ENCODE assay signal across 10 cellular contexts in genomic region chr1:37884145-37884544, GRCh38.
"Had no signal": no experiment of that assay in that cellular context is flagged by ENCODE, and none has a peak within 500 bp of the region (broad histone marks: within the 10 kb centered on the region; RNA-seq: fewer than 3 reads in every experiment).

No MANE protein-coding gene starts in this region.

- DNase-seq: activated CD4-positive, alpha-beta T cell treated with anti-CD3 and anti-CD28 coated beads, Interleukin-2, amount 10 ng/mL, durations not matched to agents 7 days and 5 days; activated gamma-delta T cell; adrenal gland; left colon; lower lobe of right lung; SK-N-SH had no signal

- H3K4me1 ChIP-seq: adrenal gland, gastroesophageal sphincter, lower lobe of right lung had no signal

- ATAC-seq: gastroesophageal sphincter, left colon, lower lobe of right lung, sciatic nerve had no signal

- H3K27ac ChIP-seq: adrenal gland, gastroesophageal sphincter, lower lobe of right lung had no signal

- H3K4me3 ChIP-seq: adrenal gland, gastroesophageal sphincter, lower lobe of right lung had no signal

- H3K27me3 ChIP-seq: adrenal gland, gastroesophageal sphincter had no signal

- H3K9me3 ChIP-seq: adrenal gland, gastroesophageal sphincter, lower lobe of right lung, SK-N-SH had no signal

- H3K4me1 Mint-ChIP-seq: activated CD4-positive, alpha-beta T cell treated with anti-CD3 and anti-CD28 coated beads, Interleukin-2, amount 10 ng/mL, durations not matched to agents 7 days and 5 days had no signal

- H3K4me2 ChIP-seq: SK-N-SH had no signal

- H3K27me3 Mint-ChIP-seq: activated CD4-positive, alpha-beta T cell treated with anti-CD3 and anti-CD28 coated beads, Interleukin-2, amount 10 ng/mL, durations not matched to agents 7 days and 5 days had no signal

- FAIRE-seq: islet of Langerhans, TTC549 had no signal

- H3K9ac ChIP-seq: SK-N-SH had no signal

- H3K27ac Mint-ChIP-seq: activated CD4-positive, alpha-beta T cell treated with anti-CD3 and anti-CD28 coated beads, Interleukin-2, amount 10 ng/mL, durations not matched to agents 7 days and 5 days had no signal

- H3K4me3 Mint-ChIP-seq: activated CD4-positive, alpha-beta T cell treated with anti-CD3 and anti-CD28 coated beads, Interleukin-2, amount 10 ng/mL, durations not matched to agents 7 days and 5 days had no signal
